Comparison of ENCODE assay signal across 12 cellular contexts in the genomic region with DNA sequence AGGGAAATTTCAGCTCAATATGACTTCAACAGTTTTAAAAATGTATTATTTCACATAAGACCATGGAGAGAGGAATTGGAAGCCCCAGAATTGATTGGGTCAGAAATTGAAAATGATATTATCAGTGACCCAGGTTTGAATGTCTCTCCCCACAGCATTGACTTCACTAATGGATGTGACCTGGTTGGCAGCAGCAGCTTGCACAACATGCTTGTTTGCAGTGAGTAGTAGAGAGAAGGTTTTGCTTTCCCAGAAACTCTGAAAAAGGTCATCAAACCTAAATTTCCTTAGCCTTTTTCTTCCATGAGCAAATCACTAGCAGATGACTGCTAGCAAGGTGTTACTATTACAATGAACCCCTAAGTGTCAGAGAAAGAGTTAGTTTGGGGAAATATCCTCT. TPM values are rescaled to one million over a fixed set of nuclear protein-coding genes. Genes with fewer than 3 reads are reported as not detected.
A peak's percentile ranks its signal among the peaks of the same experiment; 100 is the strongest.
DNase-seq lines count a peak whose midpoint lies in the region; ATAC-seq lines count a peak whose summit lies in the region.
"Not testable (repeated sequence)": the region's sequence is repeated elsewhere in the genome, so short reads cannot be mapped to it uniquely, and the experiment has no call there.
"Had no signal": no experiment of that assay in that cellular context is flagged by ENCODE, and none has a peak within 500 bp of the region (broad histone marks: within the 10 kb centered on the region; RNA-seq: fewer than 3 reads in every experiment).

No MANE protein-coding gene starts in this region.

- H3K9me3 Mint-ChIP-seq in activated naive CD8-positive, alpha-beta T cell treated with anti-CD3 and anti-CD28 coated beads, Interleukin-2, amount 50 U/mL, for 24 hours, result not testable (repeated sequence)

- not testable (repeated sequence) for H3K27ac Mint-ChIP-seq in activated naive CD8-positive, alpha-beta T cell treated with anti-CD3 and anti-CD28 coated beads, Interleukin-2, amount 50 U/mL, for 24 hours

- not testable (repeated sequence) for H3K27me3 Mint-ChIP-seq in activated naive CD8-positive, alpha-beta T cell treated with anti-CD3 and anti-CD28 coated beads, Interleukin-2, amount 50 U/mL, for 24 hours

- not testable (repeated sequence) for H3K36me3 Mint-ChIP-seq in activated naive CD8-positive, alpha-beta T cell treated with anti-CD3 and anti-CD28 coated beads, Interleukin-2, amount 50 U/mL, for 24 hours (ENCODE audit: low read depth)

- not testable (repeated sequence) for H3K4me1 Mint-ChIP-seq in activated naive CD8-positive, alpha-beta T cell treated with anti-CD3 and anti-CD28 coated beads, Interleukin-2, amount 50 U/mL, for 24 hours

- not testable (repeated sequence) for H3K4me3 Mint-ChIP-seq in activated naive CD8-positive, alpha-beta T cell treated with anti-CD3 and anti-CD28 coated beads, Interleukin-2, amount 50 U/mL, for 24 hours

- not testable (repeated sequence) for DNase-seq in activated naive CD8-positive, alpha-beta T cell treated with anti-CD3 and anti-CD28 coated beads, Interleukin-2, amount 50 U/mL, for 24 hours; left lobe of liver (ENCODE audit: low spot score)

- peak; percentile 36 for ATAC-seq in activated naive CD8-positive, alpha-beta T cell treated with anti-CD3 and anti-CD28 coated beads, Interleukin-2, amount 50 U/mL, for 24 hours
- peak; percentile 72 for ATAC-seq in left lobe of liver

RNA-seq across cellular contexts. Expression of gene NUTM2B, which starts 39.7 kb away (rescaled TPM):
- total RNA-seq in left lobe of liver, result 0.40 TPM

RNA-seq across cellular contexts. Expression of gene SFTPA1, which starts 52.5 kb away (rescaled TPM):
- total RNA-seq in left lobe of liver, result 4.6 TPM
- total RNA-seq: A673; B cell; Caco-2; Calu3; CD4-positive, alpha-beta memory T cell; CD4-positive, alpha-beta T cell; CD4-positive, CD25-positive, alpha-beta regulatory T cell; CD8-positive, alpha-beta memory T cell; CD8-positive, alpha-beta T cell; Daoy had no signal
